Comparison of ENCODE assay signal across 11 cellular contexts in the genomic region with DNA sequence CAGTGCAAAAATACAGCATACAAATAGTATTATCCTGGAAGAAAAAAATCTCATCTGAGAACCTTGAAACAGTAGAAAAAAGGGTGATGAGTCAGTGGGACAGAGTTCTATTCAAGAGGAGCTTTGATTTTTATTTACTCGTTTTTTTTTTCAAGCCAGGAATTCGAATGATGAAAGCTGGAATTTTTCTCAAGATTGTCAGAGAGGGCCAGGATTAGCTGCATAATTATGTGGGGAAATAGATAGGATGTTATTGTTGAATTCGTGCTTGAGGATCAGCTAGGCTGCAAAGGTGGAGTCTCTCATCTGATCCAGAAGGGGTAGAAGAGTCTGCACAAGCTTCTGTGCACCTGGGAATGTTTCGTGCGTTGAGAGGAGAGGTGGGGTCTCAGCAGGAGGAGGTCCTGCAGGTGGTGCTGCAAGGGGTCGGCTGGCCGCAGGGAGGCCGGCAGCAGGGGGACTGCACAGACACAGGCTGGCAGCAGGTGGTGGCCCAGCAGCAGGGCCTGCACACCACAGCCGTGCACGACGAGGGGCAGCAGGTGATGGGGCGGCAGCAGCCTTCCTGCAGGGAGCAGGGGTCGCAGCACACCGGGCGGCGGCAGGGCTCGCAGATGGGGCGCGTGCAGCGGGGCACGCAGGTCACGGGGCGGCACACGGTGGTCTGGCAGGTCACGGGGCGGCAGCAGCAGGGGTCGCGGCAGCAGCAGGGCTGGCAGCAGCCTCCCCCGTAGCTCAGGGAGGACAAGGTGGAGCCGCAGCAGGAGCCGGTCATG. TPM values are rescaled to one million over a fixed set of nuclear protein-coding genes. Genes with fewer than 3 reads are reported as not detected.
DNase-seq lines count a peak whose midpoint lies in the region; ATAC-seq and TF ChIP-seq lines count a peak whose summit lies in the region.
"Not testable (repeated sequence)": the region's sequence is repeated elsewhere in the genome, so short reads cannot be mapped to it uniquely, and the experiment has no call there.
"Had no signal": no experiment of that assay in that cellular context is flagged by ENCODE, and none has a peak within 500 bp of the region (broad histone marks: within the 10 kb centered on the region; RNA-seq: fewer than 3 reads in every experiment).

No MANE protein-coding gene starts in this region.

- peaks cover 49% of the 10 kb centered on the region for H3K4me1 Mint-ChIP-seq in osteocyte (ENCODE audit: unreplicated experiment)

- H3K4me3 ChIP-seq in HFF-Myc (replicated peaks; ENCODE audit: low read depth, low read length); PC-3 (ENCODE audit: low read length): not testable (repeated sequence)

- peak overlapping the region; percentile 90 for H3K27ac Mint-ChIP-seq in osteocyte (ENCODE audit: unreplicated experiment)

- H3K36me3 ChIP-seq in PC-3 (ENCODE audit: low read depth, low read length) = not testable (repeated sequence)

- H3K9me3 ChIP-seq in PC-3 (ENCODE audit: low read length) = not testable (repeated sequence)

- intact Hi-C loops in PC-3 (cut with micrococcal nuclease) = loop anchor here (2.0 to 10.0 kb wide), 5 partner anchors 55 to 263 kb away; a partner anchor contains a TSS

- not testable (repeated sequence) for H3K36me3 Mint-ChIP-seq in osteocyte (ENCODE audit: unreplicated experiment)

- DNase-seq in A172 (ENCODE audit: low spot score) (peak; percentile 84), DMS53 (lab: John Stamatoyannopoulos, UW) (peak; percentile 23), HFF-Myc (ENCODE audit: extremely low read depth, low read depth) (peak; percentile 52), PC-3 (peak; percentile 81), amniotic epithelial cell (ENCODE audit: low read depth) (peak; percentile 95), iris pigment epithelial cell (ENCODE audit: low read depth) (peak; percentile 96)
- not testable (repeated sequence) for DNase-seq in epithelial cell of prostate (ENCODE audit: low read depth, low spot score); osteocyte (ENCODE audit: extremely low spot score, unreplicated experiment)

- peak overlapping the region; percentile 54 for H3K4me2 ChIP-seq in PC-3 (ENCODE audit: low read length)

- H3K27me3 Mint-ChIP-seq in osteocyte (ENCODE audit: unreplicated experiment) = not testable (repeated sequence)

- H2AFZ ChIP-seq in PC-3 (ENCODE audit: low read length) = not testable (repeated sequence)

- H3F3A ChIP-seq in PC-3 (ENCODE audit: low read length, unreplicated experiment) = not testable (repeated sequence)

- CTCF ChIA-PET in PC-3 (lab: Charles Lee) = not testable (repeated sequence)

- H3K4me3 Mint-ChIP-seq in osteocyte (ENCODE audit: unreplicated experiment) = not testable (repeated sequence)

- not testable (repeated sequence) for H3K79me2 ChIP-seq in PC-3 (ENCODE audit: low read length)

- not testable (repeated sequence) for H4K20me1 ChIP-seq in PC-3 (ENCODE audit: low read length)

- not testable (repeated sequence) for H3K9me2 ChIP-seq in PC-3 (replicated peaks; ENCODE audit: low read length)

- not testable (repeated sequence) for H3K9me3 Mint-ChIP-seq in osteocyte (ENCODE audit: unreplicated experiment)

- not testable (repeated sequence) for TF ChIP-seq CTCF in HFF-Myc (IDR thresholded peaks at IDR 0.05; ENCODE audit: low read depth, low read length, missing control alignments); PC-3 (conservative IDR thresholded peaks at IDR 0.05; ENCODE audit: low read depth, low read length); osteocyte (IDR thresholded peaks at IDR 0.05)

- ATAC-seq in PC-3 = peak; percentile 18

- POLR2A ChIA-PET in PC-3 (lab: Charles Lee; ENCODE audit: unreplicated experiment) = interaction anchor here (0.5 to 0.6 kb wide), 2 partner anchors 20 to 72 kb away, joined by 3 to 5 read pairs; no protein-coding TSS in a partner anchor

- BruUV-seq in PC-3 (replicated peaks; lab: Mats Ljungman, UMichigan) = not testable (repeated sequence)

- H3K27me3 ChIP-seq in PC-3 (ENCODE audit: low read length) = not testable (repeated sequence)

- H3K4me1 ChIP-seq in PC-3 (ENCODE audit: insufficient read depth, low read length) = peaks cover 61% of the 10 kb centered on the region

- peak overlapping the region; percentile 94 for H3K27ac ChIP-seq in PC-3 (ENCODE audit: low read length)
- peak overlapping the region; percentile 64 for H3K27ac ChIP-seq in epithelial cell of prostate

- peak overlapping the region; percentile 57 for H3K9ac ChIP-seq in PC-3 (ENCODE audit: low read length)

RNA-seq across cellular contexts. Expression of a gene that starts 0.5 kb away (rescaled TPM):
- total RNA-seq in A172 (2014; rRNA removed; shearing (Covaris generic)) = 0.69 and 1.00 TPM in 2 replicates
- total RNA-seq in PC-3 (2014; rRNA removed) (10.8 and 12.4 TPM in 2 replicates), osteocyte (not detected in 2 replicates)
- total RNA-seq: CD8-positive, alpha-beta T cell; natural killer cell treated with Interleukin-12 subunit alpha and Interleukin-12 subunit beta and Interleukin-15 and Interleukin-18, amount 100 ng/mL, for 72 hours; prostate gland had no signal

RNA-seq across cellular contexts. Expression of a gene that starts 4.4 kb away (rescaled TPM):
- total RNA-seq in A172 (2014; rRNA removed; shearing (Covaris generic)) = not detected in 2 replicates
- total RNA-seq in PC-3 (2014; rRNA removed) = not detected in 2 replicates
- total RNA-seq in osteocyte = not detected in 2 replicates
- total RNA-seq: CD8-positive, alpha-beta T cell; natural killer cell treated with Interleukin-12 subunit alpha and Interleukin-12 subunit beta and Interleukin-15 and Interleukin-18, amount 100 ng/mL, for 72 hours; prostate gland had no signal

RNA-seq across cellular contexts. Expression of a gene that starts 6.2 kb away (rescaled TPM):
- not detected in 2 replicates for total RNA-seq in A172 (2014; rRNA removed; shearing (Covaris generic))
- total RNA-seq in PC-3 (2014; rRNA removed) (not detected in 2 replicates), osteocyte (not detected in 2 replicates)
- total RNA-seq: CD8-positive, alpha-beta T cell; natural killer cell treated with Interleukin-12 subunit alpha and Interleukin-12 subunit beta and Interleukin-15 and Interleukin-18, amount 100 ng/mL, for 72 hours; prostate gland had no signal

RNA-seq across cellular contexts. Expression of a gene that starts 12.3 kb away (rescaled TPM):
- not detected in 2 replicates for total RNA-seq in A172 (2014; rRNA removed; shearing (Covaris generic))
- total RNA-seq in PC-3 (2014; rRNA removed) (not detected in 2 replicates), osteocyte (not detected in 2 replicates)
- total RNA-seq: CD8-positive, alpha-beta T cell; natural killer cell treated with Interleukin-12 subunit alpha and Interleukin-12 subunit beta and Interleukin-15 and Interleukin-18, amount 100 ng/mL, for 72 hours; prostate gland had no signal

RNA-seq across cellular contexts. Expression of a gene that starts 18.2 kb away (rescaled TPM):
- total RNA-seq in A172 (2014; rRNA removed; shearing (Covaris generic)) = not detected in 2 replicates
- not detected in 2 replicates for total RNA-seq in PC-3 (2014; rRNA removed)
- not detected in 2 replicates for total RNA-seq in osteocyte
- total RNA-seq: CD8-positive, alpha-beta T cell; natural killer cell treated with Interleukin-12 subunit alpha and Interleukin-12 subunit beta and Interleukin-15 and Interleukin-18, amount 100 ng/mL, for 72 hours had no signal
